Comparison of ENCODE assay signal across 8 cellular contexts in genomic region chr5:151047814-151048425, GRCh38. TPM values are rescaled to one million over a fixed set of nuclear protein-coding genes. Genes with fewer than 3 reads are reported as not detected.
DNase-seq lines count a peak whose midpoint lies in the region; ATAC-seq and TF ChIP-seq lines count a peak whose summit lies in the region.

No MANE protein-coding gene starts in this region.

- peaks cover 0 to 98% (median 10%) of the 10 kb centered on the region in 3 donors for H3K36me3 ChIP-seq in Peyer's patch

- H3K4me3 Mint-ChIP-seq in natural killer cell treated with Interleukin-12 subunit alpha and Interleukin-12 subunit beta and Interleukin-15 and Interleukin-18, amount 100 ng/mL, for 72 hours = no peak overlapping the region

- peaks cover 0 to 10% (median 4%) of the 10 kb centered on the region in 4 donors for H3K4me1 ChIP-seq in Peyer's patch

- H3K4me3 ChIP-seq in Peyer's patch = no peak overlapping the region

- peak overlapping the region in 1 of 2 donors; percentile 6 for H3K27ac Mint-ChIP-seq in natural killer cell treated with Interleukin-12 subunit alpha and Interleukin-12 subunit beta and Interleukin-15 and Interleukin-18, amount 100 ng/mL, for 72 hours

- peak; percentile 27 to 73 (median 66) for TF ChIP-seq CTCF in Peyer's patch (IDR thresholded peaks at IDR 0.05)

- peaks cover 8 to 18% of the 10 kb centered on the region in 2 donors for H3K4me1 Mint-ChIP-seq in natural killer cell treated with Interleukin-12 subunit alpha and Interleukin-12 subunit beta and Interleukin-15 and Interleukin-18, amount 100 ng/mL, for 72 hours (ENCODE audit: low read depth in 2 of 2)

- H3K27me3 Mint-ChIP-seq in natural killer cell treated with Interleukin-12 subunit alpha and Interleukin-12 subunit beta and Interleukin-15 and Interleukin-18, amount 100 ng/mL, for 72 hours = no peaks in the 10 kb centered on the region

- peak; percentile 23 for DNase-seq in COR-L47 (lab: John Stamatoyannopoulos, UW)
- peak in 1 of 3 donors; percentile 53 for DNase-seq in Peyer's patch
- peak; percentile 54 for DNase-seq in dermis blood vessel endothelial cell
- no peak for DNase-seq in natural killer cell treated with Interleukin-12 subunit alpha and Interleukin-12 subunit beta and Interleukin-15 and Interleukin-18, amount 100 ng/mL, for 72 hours (ENCODE audit: low spot score)
- no peak for DNase-seq in mesenteric fat pad (ENCODE audit: low spot score)
- no peak for DNase-seq in NCI-H226
- no peak for DNase-seq in NCI-H1436 (lab: John Stamatoyannopoulos, UW)

- peak; percentile 58 for ATAC-seq in GM21529 (IDR thresholded peaks at IDR 0.05; ENCODE audit: unreplicated experiment)
- ATAC-seq in natural killer cell treated with Interleukin-12 subunit alpha and Interleukin-12 subunit beta and Interleukin-15 and Interleukin-18, amount 100 ng/mL, for 72 hours = peak; percentile 63 to 76

- TF ChIP-seq POLR2A in Peyer's patch (IDR thresholded peaks at IDR 0.05) = no peak

- no peaks in the 10 kb centered on the region for H3K27me3 ChIP-seq in Peyer's patch

- H3K36me3 Mint-ChIP-seq in natural killer cell treated with Interleukin-12 subunit alpha and Interleukin-12 subunit beta and Interleukin-15 and Interleukin-18, amount 100 ng/mL, for 72 hours = peaks cover 30% of the 10 kb centered on the region

- no peaks in the 10 kb centered on the region for H3K9me3 ChIP-seq in Peyer's patch

- no peaks in the 10 kb centered on the region for H3K9me3 Mint-ChIP-seq in natural killer cell treated with Interleukin-12 subunit alpha and Interleukin-12 subunit beta and Interleukin-15 and Interleukin-18, amount 100 ng/mL, for 72 hours

- no peak overlapping the region for H3K27ac ChIP-seq in Peyer's patch

RNA-seq across cellular contexts. Expression of gene GPX3, which starts 27.5 kb away (rescaled TPM):
- 100 to 1,000 TPM; 143 to 690 (median 479) TPM for total RNA-seq in Peyer's patch
- total RNA-seq in dermis blood vessel endothelial cell = 16.8 and 22.8 TPM in 2 replicates
- not detected for total RNA-seq in natural killer cell treated with Interleukin-12 subunit alpha and Interleukin-12 subunit beta and Interleukin-15 and Interleukin-18, amount 100 ng/mL, for 72 hours
- total RNA-seq in mesenteric fat pad = 4,437 TPM

RNA-seq across cellular contexts. Expression of gene TNIP1, which starts 32.9 kb away (rescaled TPM):
- total RNA-seq in Peyer's patch = 100 to 1,000 TPM; 191 to 352 (median 266) TPM
- 104 and 148 TPM in 2 replicates for total RNA-seq in dermis blood vessel endothelial cell
- total RNA-seq in natural killer cell treated with Interleukin-12 subunit alpha and Interleukin-12 subunit beta and Interleukin-15 and Interleukin-18, amount 100 ng/mL, for 72 hours = 100 to 1,000 TPM; 154 to 260 TPM
- 285 TPM for total RNA-seq in mesenteric fat pad

Comparison
In these comparisons a context has a peak if more than half of its experiments do, and no peak if none do; other contexts are left out.
1. DNase-seq: peak in COR-L47 (single experiment) and dermis blood vessel endothelial cell (single experiment); none in natural killer cell treated with Interleukin-12 subunit alpha and Interleukin-12 subunit beta and Interleukin-15 and Interleukin-18, amount 100 ng/mL, for 72 hours (single experiment), mesenteric fat pad (single experiment), NCI-H226 (single experiment) and NCI-H1436 (single experiment).
2. RNA of gene GPX3, which starts 27.5 kb away (total RNA-seq): 4,437 TPM in mesenteric fat pad (single experiment), 143 to 690 TPM in Peyer's patch and 16.8 to 22.8 TPM in dermis blood vessel endothelial cell; not detected in natural killer cell treated with Interleukin-12 subunit alpha and Interleukin-12 subunit beta and Interleukin-15 and Interleukin-18, amount 100 ng/mL, for 72 hours; every median in the first group is over 10 times any median in the second.